In genomic region chr14:101634453-101635237, GRCh38 we compare ENCODE assay signal across 28 cellular contexts.
"Had no signal": no experiment of that assay in that cellular context is flagged by ENCODE, and none has a peak within 500 bp of the region (broad histone marks: within the 10 kb centered on the region; RNA-seq: fewer than 3 reads in every experiment).

No MANE protein-coding gene starts in this region.

- H3K27ac ChIP-seq: adrenal gland, ascending aorta, cardiac muscle cell, coronary artery, gastrocnemius medialis, hepatocyte, right lobe of liver, stomach, thyroid gland, upper lobe of left lung had no signal

- H3K9me3 Mint-ChIP-seq: activated naive CD4-positive, alpha-beta T cell treated with anti-CD3 and anti-CD28 coated beads for 36 hours; activated naive CD8-positive, alpha-beta T cell treated with anti-CD3 and anti-CD28 coated beads for 36 hours; activated T-helper 1 cell treated with anti-CD3 and anti-CD28 coated beads, Interleukin-12 subunit alpha, Interleukin-12 subunit beta, Interleukin-2, Interleukin-4 antibody, amounts not matched to agents 30 ng/mL and 10 ng/mL and 1 ng/mL, durations not matched to agents 14 hours and 24 hours and 36 hours; memory B cell; neural crest cell; T-cell had no signal

- H3K4me1 ChIP-seq: adrenal gland, ascending aorta, gastrocnemius medialis, right lobe of liver, stomach, thyroid gland, upper lobe of left lung had no signal

- H3K4me3 ChIP-seq: adrenal gland, ascending aorta, cardiac muscle cell, coronary artery, gastrocnemius medialis, hepatocyte, right lobe of liver, stomach, thyroid gland, upper lobe of left lung had no signal

- H3K27ac Mint-ChIP-seq: activated CD4-positive, alpha-beta T cell treated with anti-CD3 and anti-CD28 coated beads for 36 hours; activated naive CD4-positive, alpha-beta T cell treated with anti-CD3 and anti-CD28 coated beads for 36 hours; activated naive CD8-positive, alpha-beta T cell treated with anti-CD3 and anti-CD28 coated beads for 36 hours; activated T-helper 1 cell treated with anti-CD3 and anti-CD28 coated beads, Interleukin-12 subunit alpha, Interleukin-12 subunit beta, Interleukin-2, Interleukin-4 antibody, amounts not matched to agents 30 ng/mL and 10 ng/mL and 1 ng/mL, durations not matched to agents 14 hours and 24 hours and 36 hours; memory B cell; naive thymus-derived CD4-positive, alpha-beta T cell; T-cell had no signal

- H3K4me1 Mint-ChIP-seq: memory B cell had no signal

- ATAC-seq: activated CD4-positive, alpha-beta T cell treated with anti-CD3 and anti-CD28 coated beads for 36 hours; gastrocnemius medialis; left colon; naive thymus-derived CD4-positive, alpha-beta T cell; T-cell had no signal

- H3K4me3 Mint-ChIP-seq: activated CD4-positive, alpha-beta T cell treated with anti-CD3 and anti-CD28 coated beads for 36 hours; activated naive CD4-positive, alpha-beta T cell treated with anti-CD3 and anti-CD28 coated beads for 36 hours; activated naive CD8-positive, alpha-beta T cell treated with anti-CD3 and anti-CD28 coated beads for 36 hours; activated T-helper 1 cell treated with anti-CD3 and anti-CD28 coated beads, Interleukin-12 subunit alpha, Interleukin-12 subunit beta, Interleukin-2, Interleukin-4 antibody, amounts not matched to agents 30 ng/mL and 10 ng/mL and 1 ng/mL, durations not matched to agents 14 hours and 24 hours and 36 hours; brain; memory B cell; neural crest cell; T-cell had no signal

- H3K27me3 ChIP-seq: ascending aorta, dorsolateral prefrontal cortex, hepatocyte, right lobe of liver, thyroid gland, upper lobe of left lung had no signal

- DNase-seq: activated CD4-positive, alpha-beta T cell treated with anti-CD3 and anti-CD28 coated beads for 36 hours; activated CD4-positive, alpha-beta T cell treated with anti-CD3 and anti-CD28 coated beads, Interleukin-2, amount 50 U/mL, for 4 hours; activated CD4-positive, CD25-positive, alpha-beta regulatory T cell; activated effector memory CD4-positive, alpha-beta T cell treated with anti-CD3 and anti-CD28 coated beads, Interleukin-2, amount 50 U/mL, for 16 hours; activated naive CD4-positive, alpha-beta T cell treated with anti-CD3 and anti-CD28 coated beads for 36 hours; activated naive CD8-positive, alpha-beta T cell treated with anti-CD3 and anti-CD28 coated beads for 36 hours; activated T-cell treated with anti-CD3 and anti-CD28 coated beads, Interleukin-2, amount 50 U/mL, for 1 hour; adrenal gland; effector memory CD4-positive, alpha-beta T cell; gastrocnemius medialis; left colon; midbrain; naive thymus-derived CD4-positive, alpha-beta T cell; right lobe of liver; stimulated activated CD4-positive, alpha-beta T cell treated with anti-CD3 and anti-CD28 coated beads, Interleukin-2, amount 100 ng/mL, for 48 hours; stomach; T-cell; thyroid gland had no signal

- H3K9me3 ChIP-seq: adrenal gland, ascending aorta, gastrocnemius medialis, right lobe of liver, stomach, thyroid gland, upper lobe of left lung had no signal

- H3K36me3 Mint-ChIP-seq: activated naive CD8-positive, alpha-beta T cell treated with anti-CD3 and anti-CD28 coated beads for 36 hours; brain; memory B cell; naive thymus-derived CD4-positive, alpha-beta T cell; T-cell had no signal

- H3K36me3 ChIP-seq: adrenal gland, ascending aorta, cardiac muscle cell, gastrocnemius medialis, right lobe of liver, stomach, thyroid gland, upper lobe of left lung had no signal
